ENCODE assay signal across 9 cellular contexts in the genomic region with DNA sequence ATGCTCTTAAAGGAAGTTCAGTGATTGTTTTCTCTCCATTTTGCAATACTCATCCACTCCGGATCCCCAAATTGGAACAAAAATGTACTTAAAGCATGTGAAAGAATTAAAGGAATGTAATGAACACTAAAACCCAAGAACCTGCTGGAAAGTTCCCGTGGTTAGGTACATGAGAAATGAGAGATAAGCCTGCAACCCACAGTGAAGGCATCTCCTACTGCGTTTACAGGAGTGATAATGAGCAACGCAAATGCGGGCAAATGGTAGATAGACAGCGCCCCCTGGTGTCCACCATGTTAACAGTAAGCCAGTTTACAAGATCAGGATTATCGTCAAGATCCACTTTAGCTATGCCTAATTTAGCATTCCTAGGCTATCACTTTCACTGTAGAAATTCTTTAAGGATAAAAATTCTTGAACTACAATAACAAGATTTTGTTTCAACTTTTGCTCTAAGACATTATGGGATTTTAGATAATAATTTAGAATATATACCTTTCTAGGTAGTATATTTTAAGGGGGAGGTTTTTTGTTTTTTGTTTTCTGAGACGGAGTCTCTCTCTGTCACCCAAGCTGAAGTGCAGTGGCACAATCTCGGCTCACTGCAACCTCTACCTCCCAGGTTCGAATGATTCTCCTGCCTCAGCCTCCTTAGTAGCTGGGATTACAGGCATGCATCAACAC. TPM values are rescaled to one million over a fixed set of nuclear protein-coding genes. Genes with fewer than 3 reads are reported as not detected.
A peak's percentile ranks its signal among the peaks of the same experiment; 100 is the strongest.
DNase-seq lines count a peak whose midpoint lies in the region; ATAC-seq, FAIRE-seq and TF ChIP-seq lines count a peak whose summit lies in the region.
"Had no signal": no experiment of that assay in that cellular context is flagged by ENCODE, and none has a peak within 500 bp of the region (broad histone marks: within the 10 kb centered on the region; RNA-seq: fewer than 3 reads in every experiment).

No MANE protein-coding gene starts in this region.

- WGBS in H9 (ENCODE audit: extremely low coverage, insufficient read length, low lambda C conversion rate) = no CpG with 5 or more reads among the region's 10 CpGs
- WGBS in prostate gland = 21% methylated on average over 10 of the region's 10 CpGs

- H2AFZ ChIP-seq in H9 (ENCODE audit: low read length) (no peak overlapping the region), SU-DHL-6 (ENCODE audit: low read depth, low read length, severe bottlenecking) (no peak overlapping the region)

- H3K27ac ChIP-seq in H9 (ENCODE audit: insufficient read length, low read depth, low read length) (no peak overlapping the region), SU-DHL-6 (ENCODE audit: low read depth, low read length) (no peak overlapping the region), prostate gland (peak overlapping the region; percentile 51 to 61), uterus (peak overlapping the region; percentile 63 to 78)

- intact Hi-C loops in Right ventricle myocardium superior (cut with DNase I) = loop anchor here (2.0 to 5.0 kb wide), 3 partner anchors 239 to 277 kb away; a partner anchor contains a TSS
- intact Hi-C loops in prostate gland (cut with DNase I) = loop anchor here (2.0 to 5.0 kb wide), 4 partner anchors 74 to 277 kb away; a partner anchor contains a TSS
- intact Hi-C loops in uterus (cut with DNase I; ENCODE audit: low total_unique reads) = no loop called here

- no peak overlapping the region for H3K4ac ChIP-seq in H9 (ENCODE audit: low read depth, low read length)

- no peak overlapping the region for H3K4me2 ChIP-seq in H9 (ENCODE audit: insufficient read depth, insufficient read length, low read length)
- no peak overlapping the region for H3K4me2 ChIP-seq in SU-DHL-6 (ENCODE audit: low read depth, low read length, poor library complexity, severe bottlenecking)

- peak; percentile 93 for ATAC-seq in Right ventricle myocardium superior (ENCODE audit: poor library complexity)

- no peak overlapping the region for H2BK15ac ChIP-seq in H9 (ENCODE audit: low read depth, low read length)

- H3K36me3 ChIP-seq in SU-DHL-6 (ENCODE audit: low read length) (peaks cover 7% of the 10 kb centered on the region; the same call in 1 of the 2 replicates), prostate gland (no peaks in the 10 kb centered on the region), uterus (no peaks in the 10 kb centered on the region)

- no peaks in the 10 kb centered on the region for H3K27me3 Mint-ChIP-seq in H9 (ENCODE audit: low read depth)
- H3K27me3 Mint-ChIP-seq: activated naive CD4-positive, alpha-beta T cell treated with anti-CD3 and anti-CD28 coated beads, Interleukin-2, amount 50 U/mL, for 24 hours had no signal

- H4K91ac ChIP-seq in H9 (ENCODE audit: insufficient read length, low read depth, low read length) = no peak overlapping the region

- peaks cover 0 to 11% (median 5%) of the 10 kb centered on the region in 3 experiments; a peak in 3 of 7 replicates for H3K36me3 Mint-ChIP-seq in H9 (ENCODE audit: insufficient read depth in 1 of 3, low read depth in 3 of 3)

- H3K27ac Mint-ChIP-seq in H9 = peak overlapping the region in 1 of 3 experiments; percentile 14; a peak in 1 of 7 replicates
- H3K27ac Mint-ChIP-seq: activated naive CD4-positive, alpha-beta T cell treated with anti-CD3 and anti-CD28 coated beads, Interleukin-2, amount 50 U/mL, for 24 hours had no signal

- no peak overlapping the region for H3K4me3 ChIP-seq in SU-DHL-6 (ENCODE audit: insufficient read depth, low read length, poor library complexity, severe bottlenecking)
- H3K4me3 ChIP-seq in prostate gland = no peak overlapping the region
- no peak overlapping the region for H3K4me3 ChIP-seq in uterus

- H2BK20ac ChIP-seq in H9 (ENCODE audit: low read depth, low read length, poor library complexity, severe bottlenecking) = no peak overlapping the region

- H3K9ac ChIP-seq in H9 (ENCODE audit: extremely low read depth, insufficient read length, low read length) (no peak overlapping the region), SU-DHL-6 (ENCODE audit: low read length) (no peak overlapping the region)

- no peak overlapping the region for H3K18ac ChIP-seq in H9 (ENCODE audit: insufficient read length, low read depth, low read length)

- H2BK120ac ChIP-seq in H9 (ENCODE audit: low read depth, low read length, poor library complexity, severe bottlenecking) = no peak overlapping the region

- no peak overlapping the region for H3K23ac ChIP-seq in H9 (ENCODE audit: insufficient read length, low read depth, low read length)

- H3K14ac ChIP-seq in H9 (ENCODE audit: insufficient read depth, low read length) = no peak overlapping the region

- TF ChIP-seq POLR2A in prostate gland (IDR thresholded peaks at IDR 0.05) (no peak), uterus (IDR thresholded peaks at IDR 0.05) (no peak)

- FAIRE-seq in D721Med (lab: Jason Lieb, UNC) = peak; percentile 95

- no peaks in the 10 kb centered on the region for H3K79me2 ChIP-seq in H9 (ENCODE audit: insufficient read depth, low read length)
- H3K79me2 ChIP-seq in SU-DHL-6 (ENCODE audit: insufficient read depth, low read length) = no peaks in the 10 kb centered on the region

- H3F3A ChIP-seq in SU-DHL-6 (ENCODE audit: insufficient read depth) = no peaks in the 10 kb centered on the region

- DNase-seq in D721Med (ENCODE audit: insufficient read length, low spot score) = peak; percentile 45
- peak; percentile 85 for DNase-seq in H9
- peak; percentile 77 for DNase-seq in NCI-H1436 (lab: John Stamatoyannopoulos, UW)
- DNase-seq in activated naive CD8-positive, alpha-beta T cell treated with anti-CD3 and anti-CD28 coated beads, Interleukin-2, amount 50 U/mL, for 16 hours (ENCODE audit: low read depth, low spot score) = peak; percentile 66
- DNase-seq in Right ventricle myocardium superior = peak; percentile 90
- peak; percentile 93 for DNase-seq in prostate gland (ENCODE audit: low spot score)
- peak; percentile 87 to 95 for DNase-seq in uterus

- H2BK12ac ChIP-seq in H9 (ENCODE audit: insufficient read length, low read depth, low read length) = no peak overlapping the region

- H3K27me3 ChIP-seq in H9 (ENCODE audit: insufficient read depth, low read length) (no peaks in the 10 kb centered on the region), SU-DHL-6 (ENCODE audit: low read length) (no peaks in the 10 kb centered on the region), prostate gland (replicated peaks; ENCODE audit: insufficient read depth) (no peaks in the 10 kb centered on the region), uterus (no peaks in the 10 kb centered on the region)

- no peaks in the 10 kb centered on the region for H3K9me2 ChIP-seq in SU-DHL-6 (replicated peaks; ENCODE audit: insufficient read depth, low read length)

- H3K4me1 ChIP-seq in H9 (ENCODE audit: insufficient read depth, low read length) = no peaks in the 10 kb centered on the region; the same call in 1 of the 2 replicates
- no peaks in the 10 kb centered on the region for H3K4me1 ChIP-seq in prostate gland (replicated peaks)
- peaks cover 0 to 3% of the 10 kb centered on the region in 2 donors for H3K4me1 ChIP-seq in uterus

- H3K4me1 Mint-ChIP-seq in H9 = peaks cover 19 to 21% of the 10 kb centered on the region in 2 experiments

- H4K5ac ChIP-seq in H9 (ENCODE audit: insufficient read length, low read depth, low read length) = no peak overlapping the region

- H2AK5ac ChIP-seq in H9 (ENCODE audit: insufficient read length, low read length) = no peak overlapping the region

- peak; percentile 97 for TF ChIP-seq CTCF in D721Med (IDR thresholded peaks at IDR 0.05; ENCODE audit: insufficient read depth, missing control alignments)
- peak; percentile 98 for TF ChIP-seq CTCF in H9 (conservative IDR thresholded peaks at IDR 0.05)
- TF ChIP-seq CTCF in SU-DHL-6 (IDR thresholded peaks at IDR 0.05; ENCODE audit: insufficient read depth, low read length, poor library complexity, severe bottlenecking) = peak; percentile 70
- peak; percentile 90 to 97 (median 93) for TF ChIP-seq CTCF in prostate gland (IDR thresholded peaks at IDR 0.05)
- TF ChIP-seq CTCF in uterus (IDR thresholded peaks at IDR 0.05) = peak; percentile 88 to 95 (median 92)

- H3K9me3 ChIP-seq in H9 (ENCODE audit: control insufficient read depth, low read depth, low read length) (no peaks in the 10 kb centered on the region), SU-DHL-6 (ENCODE audit: insufficient read depth, low read length) (no peaks in the 10 kb centered on the region), prostate gland (no peaks in the 10 kb centered on the region), uterus (no peaks in the 10 kb centered on the region)

- H3K23me2 ChIP-seq in H9 (ENCODE audit: insufficient read length, low read depth, low read length, poor library complexity, severe bottlenecking) = no peaks in the 10 kb centered on the region

- no peaks in the 10 kb centered on the region for H3K9me3 Mint-ChIP-seq in H9
- H3K9me3 Mint-ChIP-seq: activated naive CD4-positive, alpha-beta T cell treated with anti-CD3 and anti-CD28 coated beads, Interleukin-2, amount 50 U/mL, for 24 hours had no signal

- no peak overlapping the region for H3K4me3 Mint-ChIP-seq in H9
- H3K4me3 Mint-ChIP-seq: activated naive CD4-positive, alpha-beta T cell treated with anti-CD3 and anti-CD28 coated beads, Interleukin-2, amount 50 U/mL, for 24 hours had no signal

- H4K20me1 ChIP-seq in H9 (ENCODE audit: control insufficient read depth, insufficient read depth, insufficient read length) (no peaks in the 10 kb centered on the region), SU-DHL-6 (ENCODE audit: low read depth, low read length) (no peaks in the 10 kb centered on the region)

- no peak overlapping the region for H3K56ac ChIP-seq in H9 (ENCODE audit: insufficient read length, low read depth, low read length)

- no peak overlapping the region for H2BK5ac ChIP-seq in H9 (ENCODE audit: insufficient read length, low read length)

- no peak overlapping the region for H4K8ac ChIP-seq in H9 (replicated peaks; ENCODE audit: insufficient read length, low read depth, low read length)

- H3T11ph ChIP-seq in H9 (ENCODE audit: low read length) = no peak overlapping the region

- H3K79me1 ChIP-seq in H9 (ENCODE audit: insufficient read depth, low read depth, low read length, poor library complexity, severe bottlenecking) = no peaks in the 10 kb centered on the region

RNA-seq across cellular contexts. Expression of a gene that starts 29.9 kb away (rescaled TPM):
- total RNA-seq in H9 (2021) (25.5 and 26.0 TPM in 2 replicates), Right ventricle myocardium superior (12.4 TPM), prostate gland (10 to 100 TPM; 24.9 to 26.5 TPM), uterus (10 to 100 TPM; 23.6 to 60.2 (median 49.4) TPM)

RNA-seq across cellular contexts. Expression of a gene that starts 37.5 kb away (rescaled TPM):
- total RNA-seq in H9 (2021) (2.8 and 3.2 TPM in 2 replicates), Right ventricle myocardium superior (0.86 TPM), prostate gland (1 to 10 TPM; 2.7 to 7.6 TPM), uterus (1 to 10 TPM in 3 of 4 donors, not detected in 1; 1.7 to 7.4 (median 3.3) TPM)

RNA-seq across cellular contexts. Expression of a gene that starts 37.8 kb away (rescaled TPM):
- 21.6 and 23.4 TPM in 2 replicates for total RNA-seq in H9 (2021)
- 32.4 TPM for total RNA-seq in Right ventricle myocardium superior
- total RNA-seq in prostate gland = 10 to 100 TPM; 42.2 to 46.2 TPM
- 10 to 100 TPM in 1 of 4 donors, 1 to 10 TPM in 2, under 1 TPM in 1; 0.29 to 22.8 (median 4.2) TPM for total RNA-seq in uterus

Comparison
In these comparisons a context has a peak if more than half of its experiments do, and no peak if none do; other contexts are left out.
1. H3K27ac ChIP-seq: peak in prostate gland (2 of 2) and uterus (2 of 2); none in H9 (single experiment) and SU-DHL-6 (single experiment).
2. Peak in every context shown above with its lines, with median percentiles within 50 percentile points of each other: DNase-seq and CTCF ChIP-seq.